In the genomic region with DNA sequence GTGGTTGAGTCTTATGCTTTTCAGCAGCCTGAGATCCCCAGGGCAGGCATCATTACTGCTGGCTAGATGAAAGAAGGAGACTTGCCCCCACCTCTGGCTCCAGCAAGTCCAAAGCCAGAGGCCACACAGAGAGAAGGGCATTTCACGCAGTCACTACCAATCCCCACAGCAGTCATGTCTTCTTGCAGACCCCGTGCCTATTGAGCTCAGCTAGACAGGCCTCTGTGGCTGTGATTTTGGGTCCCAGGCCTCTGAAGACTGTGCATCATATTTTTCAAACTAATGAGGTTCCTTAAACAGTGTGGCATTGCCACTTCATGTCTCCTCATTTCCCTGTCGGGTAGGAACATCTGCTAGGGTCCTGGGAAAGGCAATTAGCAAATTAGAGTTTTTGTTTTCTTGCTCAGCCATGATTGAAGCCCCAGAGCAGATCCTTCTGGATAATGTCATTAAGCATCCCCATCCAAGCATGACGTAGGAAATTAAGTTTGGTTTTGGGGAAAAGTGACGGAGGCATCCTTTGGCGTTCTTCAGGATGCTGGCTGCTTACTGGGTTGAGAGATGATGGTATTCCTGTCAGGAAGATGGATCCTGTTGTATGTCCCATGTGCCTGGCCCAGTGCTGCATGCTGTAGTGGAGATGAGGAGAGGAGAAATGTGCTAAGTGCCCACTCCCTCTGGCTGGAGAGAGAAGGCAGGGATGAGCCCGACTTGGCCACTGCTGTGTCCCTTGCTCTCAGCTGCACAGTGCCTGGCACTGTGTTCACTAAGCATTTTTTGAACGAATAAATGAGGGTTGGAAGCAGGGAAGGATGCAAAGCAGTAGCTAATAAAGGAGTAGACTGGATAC, we compare ENCODE assay signal across 17 cellular contexts. TPM values are rescaled to one million over a fixed set of nuclear protein-coding genes. Genes with fewer than 3 reads are reported as not detected.
"Had no signal": no experiment of that assay in that cellular context is flagged by ENCODE, and none has a peak within 500 bp of the region (broad histone marks: within the 10 kb centered on the region; RNA-seq: fewer than 3 reads in every experiment).

No MANE protein-coding gene starts in this region.

- DNase-seq: activated CD4-positive, alpha-beta T cell treated with anti-CD3 and anti-CD28 coated beads, Interleukin-2, amount 50 U/mL, for 4 hours; activated gamma-delta T cell; activated T-cell treated with anti-CD3 and anti-CD28 coated beads, Interleukin-2, amount 50 U/mL, for 48 hours; anterior cingulate cortex; dorsolateral prefrontal cortex; left colon; mammary epithelial cell; posterior cingulate gyrus; small intestine had no signal

- ATAC-seq: activated CD4-positive, CD25-positive, alpha-beta regulatory T cell treated with anti-CD3 and anti-CD28 coated beads, Interleukin-2, amount 50 U/mL, for 24 hours; esophagus mucosa; left colon; natural killer cell treated with Interleukin-12 subunit alpha and Interleukin-12 subunit beta and Interleukin-15 and Interleukin-18, amount 100 ng/mL, for 72 hours had no signal

- H3K36me3 ChIP-seq: breast epithelium, right atrium auricular region had no signal

- H3K4me1 ChIP-seq: breast epithelium had no signal

- H3K9me3 ChIP-seq: breast epithelium, right atrium auricular region had no signal

- H3K27ac Mint-ChIP-seq: activated naive CD8-positive, alpha-beta T cell; natural killer cell treated with Interleukin-12 subunit alpha and Interleukin-12 subunit beta and Interleukin-15 and Interleukin-18, amount 100 ng/mL, for 72 hours had no signal

- H3K27me3 ChIP-seq: right atrium auricular region had no signal

- H3K36me3 Mint-ChIP-seq: activated naive CD8-positive, alpha-beta T cell; natural killer cell treated with Interleukin-12 subunit alpha and Interleukin-12 subunit beta and Interleukin-15 and Interleukin-18, amount 100 ng/mL, for 72 hours had no signal

- H3K27ac ChIP-seq: breast epithelium, dorsolateral prefrontal cortex, right atrium auricular region had no signal

- H3K4me3 ChIP-seq: breast epithelium, dorsolateral prefrontal cortex, right atrium auricular region had no signal

- H3K4me3 Mint-ChIP-seq: activated naive CD8-positive, alpha-beta T cell; natural killer cell treated with Interleukin-12 subunit alpha and Interleukin-12 subunit beta and Interleukin-15 and Interleukin-18, amount 100 ng/mL, for 72 hours had no signal

RNA-seq across cellular contexts. Expression of a gene that starts 7.0 kb away (rescaled TPM):
- total RNA-seq: esophagus mucosa; fibroblast of villous mesenchyme; mammary epithelial cell; natural killer cell treated with Interleukin-12 subunit alpha and Interleukin-12 subunit beta and Interleukin-15 and Interleukin-18, amount 100 ng/mL, for 72 hours; T-helper 2 cell treated with Interferon-gamma antibody and Interleukin-4, amounts not matched to agents 100 ng/mL and 5 ng/mL, for 36 hours had no signal
- polyA plus RNA-seq: mammary epithelial cell had no signal
